ENCODE assay signal across 30 cellular contexts in the genomic region with DNA sequence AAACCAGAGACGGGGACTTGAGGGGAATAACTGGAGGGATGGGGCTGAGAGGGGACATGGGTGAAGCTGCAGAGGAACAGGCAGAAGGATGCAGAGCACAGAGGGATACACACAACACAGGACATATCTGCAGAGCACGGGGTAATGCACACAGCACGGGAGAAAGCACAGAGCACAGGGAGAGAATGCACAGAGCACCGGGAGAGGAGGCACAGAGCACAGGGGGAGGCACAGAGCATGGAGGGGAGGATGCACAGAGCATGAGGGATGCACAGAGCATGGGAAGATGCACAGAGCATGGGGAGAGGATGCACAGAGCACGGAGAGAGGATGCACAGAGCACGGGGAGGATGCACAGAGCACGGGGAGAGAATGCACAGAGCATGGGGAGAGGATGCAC.
"Had no signal": no experiment of that assay in that cellular context is flagged by ENCODE, and none has a peak within 500 bp of the region (broad histone marks: within the 10 kb centered on the region; RNA-seq: fewer than 3 reads in every experiment).

No MANE protein-coding gene starts in this region.

- H3K9me3 ChIP-seq: colonic mucosa, esophagus squamous epithelium, gastroesophageal sphincter had no signal

- DNase-seq: activated CD4-positive, alpha-beta memory T cell treated with anti-CD3 and anti-CD28 coated beads, Interleukin-2, amount 10 ng/mL, durations not matched to agents 7 days and 5 days; activated CD4-positive, alpha-beta T cell treated with anti-CD3 and anti-CD28 coated beads for 36 hours; activated CD4-positive, alpha-beta T cell treated with anti-CD3 and anti-CD28 coated beads, Interleukin-2, amount 10 ng/mL, durations not matched to agents 24 days and 14 days; activated CD4-positive, alpha-beta T cell treated with anti-CD3 and anti-CD28 coated beads, Interleukin-2, amount 50 U/mL, for 4 hours; activated CD4-positive, CD25-positive, alpha-beta regulatory T cell; activated CD4-positive, CD25-positive, alpha-beta regulatory T cell treated with anti-CD3 and anti-CD28 coated beads, Interleukin-2, amount 50 U/mL, for 72 hours; activated CD8-positive, alpha-beta memory T cell treated with anti-CD3 and anti-CD28 coated beads, Interleukin-2, amount 50 U/mL, for 48 hours; activated gamma-delta T cell; activated naive CD4-positive, alpha-beta T cell; activated naive CD4-positive, alpha-beta T cell treated with anti-CD3 and anti-CD28 coated beads, Interleukin-2, amount 50 U/mL, for 16 hours; activated T-cell treated with anti-CD3 and anti-CD28 coated beads for 4 hours; activated T-cell treated with anti-CD3 and anti-CD28 coated beads, Interleukin-2, amount 50 U/mL, for 24 hours; activated T-cell treated with anti-CD3 and anti-CD28 coated beads, Interleukin-2, amount 50 U/mL, for 72 hours; amniotic stem cell; brain microvascular endothelial cell; central memory CD4-positive, alpha-beta T cell; cerebellar nuclear complex; colonic mucosa; effector CD8-positive, alpha-beta T cell; esophagus squamous epithelium; foreskin melanocyte; T-helper 1 cell; T-helper 17 cell had no signal

- H3K4me1 Mint-ChIP-seq: activated CD4-positive, alpha-beta memory T cell treated with anti-CD3 and anti-CD28 coated beads, Interleukin-2, amount 10 ng/mL, durations not matched to agents 7 days and 5 days; activated CD4-positive, alpha-beta T cell treated with anti-CD3 and anti-CD28 coated beads for 36 hours; activated CD4-positive, alpha-beta T cell treated with anti-CD3 and anti-CD28 coated beads, Interleukin-2, amount 10 ng/mL, durations not matched to agents 24 days and 14 days; T-helper 17 cell had no signal

- H3K27ac ChIP-seq: brain microvascular endothelial cell, colonic mucosa, epithelial cell of prostate, esophagus squamous epithelium, gastroesophageal sphincter had no signal

- H3K27me3 Mint-ChIP-seq: activated CD4-positive, alpha-beta memory T cell treated with anti-CD3 and anti-CD28 coated beads, Interleukin-2, amount 10 ng/mL, durations not matched to agents 7 days and 5 days; activated CD4-positive, alpha-beta T cell treated with anti-CD3 and anti-CD28 coated beads, Interleukin-2, amount 10 ng/mL, durations not matched to agents 24 days and 14 days; T-helper 17 cell had no signal

- ATAC-seq: activated CD4-positive, alpha-beta T cell treated with anti-CD3 and anti-CD28 coated beads for 36 hours; activated T-cell treated with anti-CD3 and anti-CD28 coated beads, Interleukin-2, amount 50 U/mL, for 72 hours; gastroesophageal sphincter; T-helper 17 cell had no signal

- H3K36me3 ChIP-seq: brain microvascular endothelial cell, colonic mucosa, esophagus squamous epithelium, gastroesophageal sphincter had no signal

- H3K4me3 ChIP-seq: colonic mucosa, esophagus squamous epithelium, gastroesophageal sphincter had no signal

- H3K36me3 Mint-ChIP-seq: activated naive CD8-positive, alpha-beta T cell had no signal

- FAIRE-seq: astrocyte, endometrium, endothelial cell of umbilical vein had no signal

- H3K27me3 ChIP-seq: brain microvascular endothelial cell, colonic mucosa had no signal

- H3K4me1 ChIP-seq: colonic mucosa, esophagus squamous epithelium, gastroesophageal sphincter had no signal

- H3K9me3 Mint-ChIP-seq: activated CD4-positive, alpha-beta T cell treated with anti-CD3 and anti-CD28 coated beads, Interleukin-2, amount 10 ng/mL, durations not matched to agents 24 days and 14 days; activated T-cell treated with anti-CD3 and anti-CD28 coated beads, Interleukin-2, amount 50 U/mL, for 24 hours had no signal

- H3K27ac Mint-ChIP-seq: activated CD4-positive, alpha-beta memory T cell treated with anti-CD3 and anti-CD28 coated beads, Interleukin-2, amount 10 ng/mL, durations not matched to agents 7 days and 5 days; activated CD4-positive, alpha-beta T cell treated with anti-CD3 and anti-CD28 coated beads for 36 hours; activated CD4-positive, alpha-beta T cell treated with anti-CD3 and anti-CD28 coated beads, Interleukin-2, amount 10 ng/mL, durations not matched to agents 24 days and 14 days; activated naive CD8-positive, alpha-beta T cell; activated T-cell treated with anti-CD3 and anti-CD28 coated beads, Interleukin-2, amount 50 U/mL, for 24 hours; activated T-cell treated with anti-CD3 and anti-CD28 coated beads, Interleukin-2, amount 50 U/mL, for 72 hours; T-helper 17 cell; T-helper 2 cell treated with Interferon-gamma antibody and Interleukin-4, amounts not matched to agents 5 μg/mL and 100 μg/mL, for 36 hours had no signal

- H3K4me3 Mint-ChIP-seq: activated CD4-positive, alpha-beta memory T cell treated with anti-CD3 and anti-CD28 coated beads, Interleukin-2, amount 10 ng/mL, durations not matched to agents 7 days and 5 days; activated CD4-positive, alpha-beta T cell treated with anti-CD3 and anti-CD28 coated beads for 36 hours; activated CD4-positive, alpha-beta T cell treated with anti-CD3 and anti-CD28 coated beads, Interleukin-2, amount 10 ng/mL, durations not matched to agents 24 days and 14 days; activated naive CD8-positive, alpha-beta T cell; activated T-cell treated with anti-CD3 and anti-CD28 coated beads, Interleukin-2, amount 50 U/mL, for 24 hours; activated T-cell treated with anti-CD3 and anti-CD28 coated beads, Interleukin-2, amount 50 U/mL, for 72 hours; T-helper 17 cell; T-helper 2 cell treated with Interferon-gamma antibody and Interleukin-4, amounts not matched to agents 5 μg/mL and 100 μg/mL, for 36 hours had no signal
